In the genomic region with DNA sequence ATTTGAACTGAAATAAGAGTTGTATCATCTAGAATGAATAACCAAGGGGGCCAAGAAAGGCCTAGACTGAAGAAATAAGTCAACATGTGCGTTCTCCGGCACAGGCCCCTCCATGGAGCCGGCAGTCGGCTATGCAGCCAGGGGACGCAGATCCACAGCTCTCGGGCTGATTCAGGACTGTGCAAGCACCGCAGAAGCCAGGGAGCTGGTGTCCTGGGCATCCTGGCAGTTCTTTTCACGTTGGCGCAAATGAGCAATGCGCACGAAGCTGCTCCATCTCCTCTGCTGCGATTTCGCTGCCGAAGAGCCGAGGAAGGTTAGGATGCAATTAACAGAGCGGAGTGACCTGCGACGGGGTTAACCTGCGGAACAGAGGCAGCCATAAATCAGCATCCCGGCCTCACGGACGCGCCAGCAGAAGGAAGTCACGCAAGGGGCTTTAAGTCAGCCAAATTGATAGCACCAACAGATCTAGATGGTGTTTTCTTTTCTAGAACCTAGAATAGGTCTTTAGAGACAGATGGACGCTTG, we compare ENCODE assay signal across 2 cellular contexts.
TF ChIP-seq lines count a peak whose summit lies in the region.

No MANE protein-coding gene starts in this region.

TF ChIP-seq in GM23338, 12 proteins besides CTCF, POLR2A, EP300 and RAD21 (continues in another document):
- TF ChIP-seq ZNF114 (CRISPR knock-in tag; IDR thresholded peaks at IDR 0.05), result no peak
- TF ChIP-seq, protein P1, sequence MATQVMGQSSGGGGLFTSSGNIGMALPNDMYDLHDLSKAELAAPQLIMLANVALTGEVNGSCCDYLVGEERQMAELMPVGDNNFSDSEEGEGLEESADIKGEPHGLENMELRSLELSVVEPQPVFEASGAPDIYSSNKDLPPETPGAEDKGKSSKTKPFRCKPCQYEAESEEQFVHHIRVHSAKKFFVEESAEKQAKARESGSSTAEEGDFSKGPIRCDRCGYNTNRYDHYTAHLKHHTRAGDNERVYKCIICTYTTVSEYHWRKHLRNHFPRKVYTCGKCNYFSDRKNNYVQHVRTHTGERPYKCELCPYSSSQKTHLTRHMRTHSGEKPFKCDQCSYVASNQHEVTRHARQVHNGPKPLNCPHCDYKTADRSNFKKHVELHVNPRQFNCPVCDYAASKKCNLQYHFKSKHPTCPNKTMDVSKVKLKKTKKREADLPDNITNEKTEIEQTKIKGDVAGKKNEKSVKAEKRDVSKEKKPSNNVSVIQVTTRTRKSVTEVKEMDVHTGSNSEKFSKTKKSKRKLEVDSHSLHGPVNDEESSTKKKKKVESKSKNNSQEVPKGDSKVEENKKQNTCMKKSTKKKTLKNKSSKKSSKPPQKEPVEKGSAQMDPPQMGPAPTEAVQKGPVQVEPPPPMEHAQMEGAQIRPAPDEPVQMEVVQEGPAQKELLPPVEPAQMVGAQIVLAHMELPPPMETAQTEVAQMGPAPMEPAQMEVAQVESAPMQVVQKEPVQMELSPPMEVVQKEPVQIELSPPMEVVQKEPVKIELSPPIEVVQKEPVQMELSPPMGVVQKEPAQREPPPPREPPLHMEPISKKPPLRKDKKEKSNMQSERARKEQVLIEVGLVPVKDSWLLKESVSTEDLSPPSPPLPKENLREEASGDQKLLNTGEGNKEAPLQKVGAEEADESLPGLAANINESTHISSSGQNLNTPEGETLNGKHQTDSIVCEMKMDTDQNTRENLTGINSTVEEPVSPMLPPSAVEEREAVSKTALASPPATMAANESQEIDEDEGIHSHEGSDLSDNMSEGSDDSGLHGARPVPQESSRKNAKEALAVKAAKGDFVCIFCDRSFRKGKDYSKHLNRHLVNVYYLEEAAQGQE (IDR thresholded peaks at IDR 0.05; ENCODE audit: unreplicated experiment), result no peak
- TF ChIP-seq, protein P2, sequence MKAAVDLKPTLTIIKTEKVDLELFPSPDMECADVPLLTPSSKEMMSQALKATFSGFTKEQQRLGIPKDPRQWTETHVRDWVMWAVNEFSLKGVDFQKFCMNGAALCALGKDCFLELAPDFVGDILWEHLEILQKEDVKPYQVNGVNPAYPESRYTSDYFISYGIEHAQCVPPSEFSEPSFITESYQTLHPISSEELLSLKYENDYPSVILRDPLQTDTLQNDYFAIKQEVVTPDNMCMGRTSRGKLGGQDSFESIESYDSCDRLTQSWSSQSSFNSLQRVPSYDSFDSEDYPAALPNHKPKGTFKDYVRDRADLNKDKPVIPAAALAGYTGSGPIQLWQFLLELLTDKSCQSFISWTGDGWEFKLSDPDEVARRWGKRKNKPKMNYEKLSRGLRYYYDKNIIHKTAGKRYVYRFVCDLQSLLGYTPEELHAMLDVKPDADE (IDR thresholded peaks at IDR 0.05), result no peak
- no peak for TF ChIP-seq NANOG (IDR thresholded peaks at IDR 0.05; ENCODE audit: borderline replicate concordance)
- no peak for TF ChIP-seq JUNB (IDR thresholded peaks at IDR 0.05; ENCODE audit: unreplicated experiment)
- TF ChIP-seq ZNF331 (CRISPR knock-in tag; IDR thresholded peaks at IDR 0.05; ENCODE audit: low read depth), result no peak
- TF ChIP-seq EZH2 (IDR thresholded peaks at IDR 0.05; ENCODE audit: low read depth, unreplicated experiment), result no peak
- no peak for TF ChIP-seq POLR2AphosphoS5 (IDR thresholded peaks at IDR 0.05; ENCODE audit: low read depth)
- no peak for TF ChIP-seq CREB1 (CRISPR knock-in tag; IDR thresholded peaks at IDR 0.05; ENCODE audit: low read depth)
- no peak for TF ChIP-seq STAT1 (IDR thresholded peaks at IDR 0.05; ENCODE audit: unreplicated experiment)
- TF ChIP-seq EZH2phosphoT487 (IDR thresholded peaks at IDR 0.05; ENCODE audit: unreplicated experiment), result no peak

TF ChIP-seq in H1, 55 proteins besides CTCF, POLR2A, EP300 and RAD21:
- TF ChIP-seq EGR1 (IDR thresholded peaks at IDR 0.05; ENCODE audit: borderline replicate concordance, low read depth, low read length) (no peak), RNF2 (IDR thresholded peaks at IDR 0.05; ENCODE audit: borderline replicate concordance, low read depth, low read length, missing control alignments, poor library complexity, severe bottlenecking) (no peak), GABPA (IDR thresholded peaks at IDR 0.05; ENCODE audit: borderline replicate concordance, insufficient read depth, low read length) (no peak), TAF7 (optimal IDR thresholded peaks at IDR 0.05; ENCODE audit: borderline replicate concordance, low read depth, low read length) (no peak), KDM5A (IDR thresholded peaks at IDR 0.05; ENCODE audit: low read length) (no peak), ASH2L (IDR thresholded peaks at IDR 0.05; ENCODE audit: low read length) (no peak), SP2 (IDR thresholded peaks at IDR 0.05; ENCODE audit: low read length) (no peak), FOSL1 (IDR thresholded peaks at IDR 0.05; ENCODE audit: insufficient read depth, low read depth, low read length) (no peak), MAFK (IDR thresholded peaks at IDR 0.05; ENCODE audit: low read depth, low read length) (no peak), CHD1 (IDR thresholded peaks at IDR 0.05; ENCODE audit: low read depth, low read length) (no peak)
- TF ChIP-seq, protein P3, sequence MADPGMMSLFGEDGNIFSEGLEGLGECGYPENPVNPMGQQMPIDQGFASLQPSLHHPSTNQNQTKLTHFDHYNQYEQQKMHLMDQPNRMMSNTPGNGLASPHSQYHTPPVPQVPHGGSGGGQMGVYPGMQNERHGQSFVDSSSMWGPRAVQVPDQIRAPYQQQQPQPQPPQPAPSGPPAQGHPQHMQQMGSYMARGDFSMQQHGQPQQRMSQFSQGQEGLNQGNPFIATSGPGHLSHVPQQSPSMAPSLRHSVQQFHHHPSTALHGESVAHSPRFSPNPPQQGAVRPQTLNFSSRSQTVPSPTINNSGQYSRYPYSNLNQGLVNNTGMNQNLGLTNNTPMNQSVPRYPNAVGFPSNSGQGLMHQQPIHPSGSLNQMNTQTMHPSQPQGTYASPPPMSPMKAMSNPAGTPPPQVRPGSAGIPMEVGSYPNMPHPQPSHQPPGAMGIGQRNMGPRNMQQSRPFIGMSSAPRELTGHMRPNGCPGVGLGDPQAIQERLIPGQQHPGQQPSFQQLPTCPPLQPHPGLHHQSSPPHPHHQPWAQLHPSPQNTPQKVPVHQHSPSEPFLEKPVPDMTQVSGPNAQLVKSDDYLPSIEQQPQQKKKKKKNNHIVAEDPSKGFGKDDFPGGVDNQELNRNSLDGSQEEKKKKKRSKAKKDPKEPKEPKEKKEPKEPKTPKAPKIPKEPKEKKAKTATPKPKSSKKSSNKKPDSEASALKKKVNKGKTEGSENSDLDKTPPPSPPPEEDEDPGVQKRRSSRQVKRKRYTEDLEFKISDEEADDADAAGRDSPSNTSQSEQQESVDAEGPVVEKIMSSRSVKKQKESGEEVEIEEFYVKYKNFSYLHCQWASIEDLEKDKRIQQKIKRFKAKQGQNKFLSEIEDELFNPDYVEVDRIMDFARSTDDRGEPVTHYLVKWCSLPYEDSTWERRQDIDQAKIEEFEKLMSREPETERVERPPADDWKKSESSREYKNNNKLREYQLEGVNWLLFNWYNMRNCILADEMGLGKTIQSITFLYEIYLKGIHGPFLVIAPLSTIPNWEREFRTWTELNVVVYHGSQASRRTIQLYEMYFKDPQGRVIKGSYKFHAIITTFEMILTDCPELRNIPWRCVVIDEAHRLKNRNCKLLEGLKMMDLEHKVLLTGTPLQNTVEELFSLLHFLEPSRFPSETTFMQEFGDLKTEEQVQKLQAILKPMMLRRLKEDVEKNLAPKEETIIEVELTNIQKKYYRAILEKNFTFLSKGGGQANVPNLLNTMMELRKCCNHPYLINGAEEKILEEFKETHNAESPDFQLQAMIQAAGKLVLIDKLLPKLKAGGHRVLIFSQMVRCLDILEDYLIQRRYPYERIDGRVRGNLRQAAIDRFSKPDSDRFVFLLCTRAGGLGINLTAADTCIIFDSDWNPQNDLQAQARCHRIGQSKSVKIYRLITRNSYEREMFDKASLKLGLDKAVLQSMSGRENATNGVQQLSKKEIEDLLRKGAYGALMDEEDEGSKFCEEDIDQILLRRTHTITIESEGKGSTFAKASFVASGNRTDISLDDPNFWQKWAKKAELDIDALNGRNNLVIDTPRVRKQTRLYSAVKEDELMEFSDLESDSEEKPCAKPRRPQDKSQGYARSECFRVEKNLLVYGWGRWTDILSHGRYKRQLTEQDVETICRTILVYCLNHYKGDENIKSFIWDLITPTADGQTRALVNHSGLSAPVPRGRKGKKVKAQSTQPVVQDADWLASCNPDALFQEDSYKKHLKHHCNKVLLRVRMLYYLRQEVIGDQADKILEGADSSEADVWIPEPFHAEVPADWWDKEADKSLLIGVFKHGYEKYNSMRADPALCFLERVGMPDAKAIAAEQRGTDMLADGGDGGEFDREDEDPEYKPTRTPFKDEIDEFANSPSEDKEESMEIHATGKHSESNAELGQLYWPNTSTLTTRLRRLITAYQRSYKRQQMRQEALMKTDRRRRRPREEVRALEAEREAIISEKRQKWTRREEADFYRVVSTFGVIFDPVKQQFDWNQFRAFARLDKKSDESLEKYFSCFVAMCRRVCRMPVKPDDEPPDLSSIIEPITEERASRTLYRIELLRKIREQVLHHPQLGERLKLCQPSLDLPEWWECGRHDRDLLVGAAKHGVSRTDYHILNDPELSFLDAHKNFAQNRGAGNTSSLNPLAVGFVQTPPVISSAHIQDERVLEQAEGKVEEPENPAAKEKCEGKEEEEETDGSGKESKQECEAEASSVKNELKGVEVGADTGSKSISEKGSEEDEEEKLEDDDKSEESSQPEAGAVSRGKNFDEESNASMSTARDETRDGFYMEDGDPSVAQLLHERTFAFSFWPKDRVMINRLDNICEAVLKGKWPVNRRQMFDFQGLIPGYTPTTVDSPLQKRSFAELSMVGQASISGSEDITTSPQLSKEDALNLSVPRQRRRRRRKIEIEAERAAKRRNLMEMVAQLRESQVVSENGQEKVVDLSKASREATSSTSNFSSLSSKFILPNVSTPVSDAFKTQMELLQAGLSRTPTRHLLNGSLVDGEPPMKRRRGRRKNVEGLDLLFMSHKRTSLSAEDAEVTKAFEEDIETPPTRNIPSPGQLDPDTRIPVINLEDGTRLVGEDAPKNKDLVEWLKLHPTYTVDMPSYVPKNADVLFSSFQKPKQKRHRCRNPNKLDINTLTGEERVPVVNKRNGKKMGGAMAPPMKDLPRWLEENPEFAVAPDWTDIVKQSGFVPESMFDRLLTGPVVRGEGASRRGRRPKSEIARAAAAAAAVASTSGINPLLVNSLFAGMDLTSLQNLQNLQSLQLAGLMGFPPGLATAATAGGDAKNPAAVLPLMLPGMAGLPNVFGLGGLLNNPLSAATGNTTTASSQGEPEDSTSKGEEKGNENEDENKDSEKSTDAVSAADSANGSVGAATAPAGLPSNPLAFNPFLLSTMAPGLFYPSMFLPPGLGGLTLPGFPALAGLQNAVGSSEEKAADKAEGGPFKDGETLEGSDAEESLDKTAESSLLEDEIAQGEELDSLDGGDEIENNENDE (IDR thresholded peaks at IDR 0.05; ENCODE audit: insufficient replicate concordance, low read length), result no peak
- TF ChIP-seq, protein P4, sequence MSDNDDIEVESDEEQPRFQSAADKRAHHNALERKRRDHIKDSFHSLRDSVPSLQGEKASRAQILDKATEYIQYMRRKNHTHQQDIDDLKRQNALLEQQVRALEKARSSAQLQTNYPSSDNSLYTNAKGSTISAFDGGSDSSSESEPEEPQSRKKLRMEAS (IDR thresholded peaks at IDR 0.05), result no peak
- TF ChIP-seq, protein P5, sequence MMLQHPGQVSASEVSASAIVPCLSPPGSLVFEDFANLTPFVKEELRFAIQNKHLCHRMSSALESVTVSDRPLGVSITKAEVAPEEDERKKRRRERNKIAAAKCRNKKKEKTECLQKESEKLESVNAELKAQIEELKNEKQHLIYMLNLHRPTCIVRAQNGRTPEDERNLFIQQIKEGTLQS (IDR thresholded peaks at IDR 0.05; ENCODE audit: insufficient read depth, low read depth, low read length), result no peak
